8 cellular contexts compared by ENCODE assay signal in the genomic region with DNA sequence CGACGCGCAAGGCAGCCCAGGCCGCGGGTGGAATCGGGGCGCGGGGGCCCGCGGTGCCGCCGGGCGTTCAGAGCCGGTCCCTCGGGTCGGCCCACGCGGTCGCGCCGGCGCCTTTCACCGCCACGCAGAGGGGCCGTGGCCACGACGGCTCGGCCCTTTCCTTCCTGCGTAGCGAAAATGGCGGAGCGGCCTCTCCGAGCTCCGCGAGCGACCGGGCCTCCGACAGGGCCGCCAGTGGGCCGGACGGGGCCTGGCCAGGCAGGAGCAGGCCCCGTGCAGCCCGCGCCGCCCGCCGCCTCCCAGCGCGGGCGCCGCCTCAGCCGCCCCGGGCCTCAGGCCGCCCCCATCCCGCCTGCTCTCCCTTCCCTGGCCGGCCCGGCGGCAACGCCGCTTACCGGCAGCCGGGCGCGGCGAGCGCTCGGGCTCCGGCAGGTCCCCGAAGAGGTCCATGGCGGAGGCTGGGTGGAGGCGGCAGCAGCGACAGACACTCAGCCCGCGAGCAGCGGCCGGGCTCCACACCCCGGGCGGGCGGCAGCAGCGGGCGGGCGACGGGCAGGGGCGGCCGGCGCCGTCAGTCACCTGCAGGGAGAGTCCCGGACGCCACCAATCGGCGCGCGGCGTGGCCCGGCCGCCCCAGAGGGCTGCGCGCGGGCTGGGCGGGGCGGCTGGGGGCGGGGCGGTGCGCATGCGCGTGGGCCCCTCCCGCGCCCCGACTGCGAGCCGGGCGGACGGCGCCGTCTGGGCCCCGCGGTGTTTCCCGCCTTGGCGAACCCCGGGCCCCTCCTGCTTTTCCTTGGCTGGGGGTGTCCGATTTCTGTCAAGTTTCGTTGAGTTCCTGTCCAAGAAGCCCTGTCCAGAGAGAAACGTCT. TPM values are rescaled to one million over a fixed set of nuclear protein-coding genes. Genes with fewer than 3 reads are reported as not detected.
A peak's percentile ranks its signal among the peaks of the same experiment; 100 is the strongest.
DNase-seq lines count a peak whose midpoint lies in the region; ATAC-seq and TF ChIP-seq lines count a peak whose summit lies in the region.

A gene with protein sequence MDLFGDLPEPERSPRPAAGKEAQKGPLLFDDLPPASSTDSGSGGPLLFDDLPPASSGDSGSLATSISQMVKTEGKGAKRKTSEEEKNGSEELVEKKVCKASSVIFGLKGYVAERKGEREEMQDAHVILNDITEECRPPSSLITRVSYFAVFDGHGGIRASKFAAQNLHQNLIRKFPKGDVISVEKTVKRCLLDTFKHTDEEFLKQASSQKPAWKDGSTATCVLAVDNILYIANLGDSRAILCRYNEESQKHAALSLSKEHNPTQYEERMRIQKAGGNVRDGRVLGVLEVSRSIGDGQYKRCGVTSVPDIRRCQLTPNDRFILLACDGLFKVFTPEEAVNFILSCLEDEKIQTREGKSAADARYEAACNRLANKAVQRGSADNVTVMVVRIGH (minus strand): TSS at position 592 of the 869 bp plus-strand sequence. CDS start 142 bp downstream, at position 450.

- intact Hi-C loops in activated CD4-positive, alpha-beta T cell treated with anti-CD3 and anti-CD28 coated beads for 36 hours (cut with DNase I, micrococcal nuclease): loop anchor here (1.0 to 5.0 kb wide), 13 partner anchors 27 to 1116 kb away; a partner anchor contains a TSS

- no peaks in the 10 kb centered on the region for H3K9me3 Mint-ChIP-seq in activated CD4-positive, alpha-beta T cell treated with anti-CD3 and anti-CD28 coated beads for 36 hours (ENCODE audit: low read depth)
- H3K9me3 Mint-ChIP-seq in chondrocyte (ENCODE audit: low read depth): no peaks in the 10 kb centered on the region

- peaks cover 46% of the 10 kb centered on the region for H3K4me1 Mint-ChIP-seq in activated CD4-positive, alpha-beta T cell treated with anti-CD3 and anti-CD28 coated beads for 36 hours
- H3K4me1 Mint-ChIP-seq in chondrocyte (ENCODE audit: low read depth): peaks cover 44% of the 10 kb centered on the region

- CTCF ChIA-PET in activated CD4-positive, alpha-beta T cell treated with anti-CD3 and anti-CD28 coated beads for 36 hours (lab: Charles Lee): interaction anchor here (0.6 to 1.8 kb wide), 4 partner anchors 36 to 621 kb away, joined by 3 to 5 read pairs (median 4); no protein-coding TSS in a partner anchor

- POLR2A ChIA-PET in activated CD4-positive, alpha-beta T cell treated with anti-CD3 and anti-CD28 coated beads for 36 hours (lab: Charles Lee): interaction anchor here (0.7 kb wide), 1 partner anchor 320 kb away, joined by 3 read pairs; no protein-coding TSS in a partner anchor

- TF ChIP-seq CTCF in chondrocyte (IDR thresholded peaks at IDR 0.05): peak; percentile 29

- peak; percentile 89 for TF ChIP-seq POLR2A in GM19099 (IDR thresholded peaks at IDR 0.05; ENCODE audit: extremely low read depth, insufficient read length, low read depth)

- DNase-seq in Ammon's horn (ENCODE audit: low spot score) (peak; percentile 92), NCI-H510A (lab: John Stamatoyannopoulos, UW) (peak; percentile 63), chondrocyte (ENCODE audit: low spot score) (peak; percentile 95), kidney tubule cell (ENCODE audit: low spot score) (peak; percentile 89)
- DNase-seq in activated CD4-positive, alpha-beta T cell treated with anti-CD3 and anti-CD28 coated beads for 36 hours: peak; percentile 95
- peak; percentile 68 to 85 (median 82) for DNase-seq in stimulated activated CD4-positive, alpha-beta T cell treated with anti-CD3 and anti-CD28 coated beads, Interleukin-1b, Interleukin-23, amount 100 ng/mL, for 24 hours (ENCODE audit: low read depth in 4 of 4, low spot score in 1 of 4)

- no peaks in the 10 kb centered on the region for H3K27me3 Mint-ChIP-seq in activated CD4-positive, alpha-beta T cell treated with anti-CD3 and anti-CD28 coated beads for 36 hours
- no peaks in the 10 kb centered on the region for H3K27me3 Mint-ChIP-seq in chondrocyte (ENCODE audit: low read depth)

- peak within 1 kb of the TSS; percentile 83 for H3K4me3 Mint-ChIP-seq in activated CD4-positive, alpha-beta T cell treated with anti-CD3 and anti-CD28 coated beads for 36 hours
- H3K4me3 Mint-ChIP-seq in chondrocyte (ENCODE audit: unreplicated experiment): peak within 1 kb of the TSS; percentile 90

- peak; percentile 94 for ATAC-seq in HG03354 (IDR thresholded peaks at IDR 0.05; ENCODE audit: poor library complexity, severe bottlenecking, unreplicated experiment)
- ATAC-seq in activated CD4-positive, alpha-beta T cell treated with anti-CD3 and anti-CD28 coated beads for 36 hours: peak; percentile 98

- H3K36me3 Mint-ChIP-seq in activated CD4-positive, alpha-beta T cell treated with anti-CD3 and anti-CD28 coated beads for 36 hours (ENCODE audit: low read depth): peaks cover 14% of the 10 kb centered on the region
- no peaks in the 10 kb centered on the region for H3K36me3 Mint-ChIP-seq in chondrocyte (ENCODE audit: low read depth)

- H3K27ac Mint-ChIP-seq in activated CD4-positive, alpha-beta T cell treated with anti-CD3 and anti-CD28 coated beads for 36 hours: peak within 1 kb of the TSS; percentile 87
- H3K27ac Mint-ChIP-seq in chondrocyte (ENCODE audit: unreplicated experiment): peak within 1 kb of the TSS; percentile 91

RNA-seq across cellular contexts. Expression of the gene that starts here (rescaled TPM):
- total RNA-seq in activated CD4-positive, alpha-beta T cell treated with anti-CD3 and anti-CD28 coated beads for 36 hours: 10 to 100 TPM; 39.2 to 44.3 TPM
- 24.9 to 36.7 TPM (median 29.7 TPM) in 3 replicates for total RNA-seq in chondrocyte

Comparison
In these comparisons a context has a peak if more than half of its experiments do, and no peak if none do; other contexts are left out.
1. Peak in every context shown above with its lines: DNase-seq and ATAC-seq.